ENCODE assay signal across 8 cellular contexts in genomic region chr3:155870133-155870944, GRCh38. TPM values are rescaled to one million over a fixed set of nuclear protein-coding genes. Genes with fewer than 3 reads are reported as not detected.
DNase-seq lines count a peak whose midpoint lies in the region; TF ChIP-seq lines count a peak whose summit lies in the region.

TSS of gene GMPS (plus strand) at chr3:155870650. CDS start at chr3:155870871, 221 bp downstream.

- peak within 1 kb of the TSS; percentile 95 for H3K18ac ChIP-seq in H9 (ENCODE audit: insufficient read length, low read depth, low read length)

- H3K9ac ChIP-seq in H9 (ENCODE audit: extremely low read depth, insufficient read length, low read length) (peak within 1 kb of the TSS; percentile 90), neural cell (ENCODE audit: low read length) (peak within 1 kb of the TSS; percentile 98)

- in situ Hi-C loops in G401 (cut with HindIII; ENCODE audit: low sequenced_read_pairs): no loop called here

- no peak within 1 kb of the TSS for H2BK12ac ChIP-seq in H9 (ENCODE audit: insufficient read length, low read depth, low read length)

- H2AFZ ChIP-seq in H9 (ENCODE audit: low read length) (peak within 1 kb of the TSS; percentile 41), neural cell (ENCODE audit: low read depth, low read length) (peak within 1 kb of the TSS; percentile 89)

- H3K9me3 ChIP-seq in H9 (ENCODE audit: control insufficient read depth, low read depth, low read length) (no peaks in the 10 kb centered on the region), neural cell (ENCODE audit: low read length) (no peaks in the 10 kb centered on the region), stomach (no peaks in the 10 kb centered on the region)

- H3K27ac ChIP-seq in H9 (ENCODE audit: insufficient read length, low read depth, low read length): peak within 1 kb of the TSS; percentile 13
- peak within 1 kb of the TSS; percentile 88 for H3K27ac ChIP-seq in neural cell (ENCODE audit: low read length)
- peak within 1 kb of the TSS; percentile 93 to 98 (median 97) for H3K27ac ChIP-seq in stomach

- H3K9me2 ChIP-seq in neural cell (ENCODE audit: insufficient read depth, low read length): no peaks in the 10 kb centered on the region

- H3K79me2 ChIP-seq in H9 (ENCODE audit: insufficient read depth, low read length) (peaks cover 26% of the 10 kb centered on the region; the same call in 1 of the 2 replicates), neural cell (replicated peaks; ENCODE audit: insufficient read depth, low read length) (peaks cover 41% of the 10 kb centered on the region)

- TF ChIP-seq EP300 in neural cell (conservative IDR thresholded peaks at IDR 0.05; ENCODE audit: poor library complexity, severe bottlenecking) (peak; percentile 9), stomach (IDR thresholded peaks at IDR 0.05) (no peak)

- peak within 1 kb of the TSS; percentile 98 for H3K4me3 ChIP-seq in neural cell (ENCODE audit: low read length)
- H3K4me3 ChIP-seq in stomach: peak within 1 kb of the TSS; percentile 79 to 99 (median 98)

- no peak within 1 kb of the TSS for H3K4ac ChIP-seq in H9 (ENCODE audit: low read depth, low read length)

- TF ChIP-seq POLR2A in stomach (IDR thresholded peaks at IDR 0.05): peak in 1 of 4 donors; percentile 30

- H3K4me3 Mint-ChIP-seq in H9: peak within 1 kb of the TSS; percentile 85 to 95

- DNase-seq in G401 (ENCODE audit: low spot score) (peak; percentile 95), H9 (peak; percentile 97), M059J (ENCODE audit: low read depth) (peak; percentile 95), SHP77 (lab: John Stamatoyannopoulos, UW) (peak; percentile 85 to 89), fibroblast of the conjunctiva (ENCODE audit: low read depth) (peak; percentile 85), stomach (peak; percentile 97)
- peak; percentile 99 for DNase-seq in activated effector memory CD4-positive, alpha-beta T cell treated with anti-CD3 and anti-CD28 coated beads, Interleukin-2, amount 50 U/mL, for 16 hours

- H3K9me3 Mint-ChIP-seq in H9: peaks cover 0 to 3% of the 10 kb centered on the region in 2 experiments; a peak in 2 of 5 replicates

- no peaks in the 10 kb centered on the region; the same call in 1 of the 2 replicates for H3K4me1 ChIP-seq in H9 (ENCODE audit: insufficient read depth, low read length)
- H3K4me1 ChIP-seq in stomach: peaks cover 21 to 47% (median 27%) of the 10 kb centered on the region in 4 donors

- no peak within 1 kb of the TSS for H2AK5ac ChIP-seq in H9 (ENCODE audit: insufficient read length, low read length)

- H3K23ac ChIP-seq in H9 (ENCODE audit: insufficient read length, low read depth, low read length): no peak within 1 kb of the TSS

- H3K27me3 Mint-ChIP-seq in H9 (ENCODE audit: low read depth): no peaks in the 10 kb centered on the region

- H4K5ac ChIP-seq in H9 (ENCODE audit: insufficient read length, low read depth, low read length): no peak within 1 kb of the TSS

- H3K4me2 ChIP-seq in H9 (ENCODE audit: insufficient read depth, insufficient read length, low read length) (peak within 1 kb of the TSS; percentile 69), neural cell (ENCODE audit: low read length) (peak within 1 kb of the TSS; percentile 82)

- no peak within 1 kb of the TSS for H3T11ph ChIP-seq in H9 (ENCODE audit: low read length)

- peak; percentile 83 for TF ChIP-seq RAD21 in neural cell (conservative IDR thresholded peaks at IDR 0.05)

- H3K56ac ChIP-seq in H9 (ENCODE audit: insufficient read length, low read depth, low read length): no peak within 1 kb of the TSS

- peak within 1 kb of the TSS; percentile 89 for H3K14ac ChIP-seq in H9 (ENCODE audit: insufficient read depth, low read length)

- no peak within 1 kb of the TSS for H2BK5ac ChIP-seq in H9 (ENCODE audit: insufficient read length, low read length)

- no peaks in the 10 kb centered on the region for H4K20me1 ChIP-seq in H9 (ENCODE audit: control insufficient read depth, insufficient read depth, insufficient read length)
- no peaks in the 10 kb centered on the region for H4K20me1 ChIP-seq in neural cell (ENCODE audit: insufficient read depth)

- peak; percentile 67 for TF ChIP-seq CTCF in H9 (conservative IDR thresholded peaks at IDR 0.05)
- peak; percentile 80 for TF ChIP-seq CTCF in neural cell (IDR thresholded peaks at IDR 0.05; ENCODE audit: poor library complexity, severe bottlenecking)
- TF ChIP-seq CTCF in stomach (IDR thresholded peaks at IDR 0.05): peak in 5 of 7 experiments; percentile 30 to 76 (median 32)

- H2BK15ac ChIP-seq in H9 (ENCODE audit: low read depth, low read length): no peak within 1 kb of the TSS

- H3K4me1 Mint-ChIP-seq in H9: peaks cover 22 to 28% of the 10 kb centered on the region in 2 experiments

- no peak within 1 kb of the TSS for H2BK20ac ChIP-seq in H9 (ENCODE audit: low read depth, low read length, poor library complexity, severe bottlenecking)

- H3K36me3 ChIP-seq in neural cell (ENCODE audit: insufficient read depth, low read length): no peaks in the 10 kb centered on the region
- no peaks in the 10 kb centered on the region for H3K36me3 ChIP-seq in stomach

- peak within 1 kb of the TSS; percentile 78 for H4K91ac ChIP-seq in H9 (ENCODE audit: insufficient read length, low read depth, low read length)

- no peaks in the 10 kb centered on the region for H3K79me1 ChIP-seq in H9 (ENCODE audit: insufficient read depth, low read depth, low read length, poor library complexity, severe bottlenecking)

- no peak within 1 kb of the TSS for H2BK120ac ChIP-seq in H9 (ENCODE audit: low read depth, low read length, poor library complexity, severe bottlenecking)

- peaks cover 14% of the 10 kb centered on the region for H3K23me2 ChIP-seq in H9 (ENCODE audit: insufficient read length, low read depth, low read length, poor library complexity, severe bottlenecking)

- H3F3A ChIP-seq in neural cell (ENCODE audit: insufficient read depth, low read length, poor library complexity, severe bottlenecking): peaks cover 4% of the 10 kb centered on the region

- peaks cover 0 to 6% (median 0%) of the 10 kb centered on the region in 3 experiments; a peak in 2 of 7 replicates for H3K36me3 Mint-ChIP-seq in H9 (ENCODE audit: insufficient read depth in 1 of 3, low read depth in 3 of 3)

- H3K27ac Mint-ChIP-seq in H9: peak within 1 kb of the TSS; percentile 95 to 98 (median 95); a peak in 6 of 7 replicates

- no CpG with 5 or more reads among the region's 83 CpGs for WGBS in H9 (ENCODE audit: extremely low coverage, insufficient read length, low lambda C conversion rate)
- 0 to 1% (median 0%) methylated on average over 10 to 83 of the region's 83 CpGs for WGBS in stomach, 5 donors

- intact Hi-C loops in stomach (cut with DNase I; ENCODE audit: low total_unique reads): no loop called here

- H3K27me3 ChIP-seq in H9 (ENCODE audit: insufficient read depth, low read length) (no peaks in the 10 kb centered on the region), neural cell (ENCODE audit: insufficient read depth, low read depth, low read length) (no peaks in the 10 kb centered on the region), stomach (no peaks in the 10 kb centered on the region)

- no peak within 1 kb of the TSS for H4K8ac ChIP-seq in H9 (replicated peaks; ENCODE audit: insufficient read length, low read depth, low read length)

TF ChIP-seq in neural cell, 6 proteins besides CTCF, POLR2A, EP300 and RAD21:
- TF ChIP-seq SMC3 (conservative IDR thresholded peaks at IDR 0.05; ENCODE audit: poor library complexity) (peak; percentile 76), POLR2AphosphoS5 (IDR thresholded peaks at IDR 0.05) (peak; percentile 83), TAF1 (IDR thresholded peaks at IDR 0.05; ENCODE audit: low read depth) (peak; percentile 57), MXI1 (conservative IDR thresholded peaks at IDR 0.05; ENCODE audit: poor library complexity, severe bottlenecking) (peak; percentile 71), EZH2 (IDR thresholded peaks at IDR 0.05; ENCODE audit: borderline replicate concordance, insufficient read depth, low read length, poor library complexity, severe bottlenecking) (no peak)
- TF ChIP-seq, protein P1, sequence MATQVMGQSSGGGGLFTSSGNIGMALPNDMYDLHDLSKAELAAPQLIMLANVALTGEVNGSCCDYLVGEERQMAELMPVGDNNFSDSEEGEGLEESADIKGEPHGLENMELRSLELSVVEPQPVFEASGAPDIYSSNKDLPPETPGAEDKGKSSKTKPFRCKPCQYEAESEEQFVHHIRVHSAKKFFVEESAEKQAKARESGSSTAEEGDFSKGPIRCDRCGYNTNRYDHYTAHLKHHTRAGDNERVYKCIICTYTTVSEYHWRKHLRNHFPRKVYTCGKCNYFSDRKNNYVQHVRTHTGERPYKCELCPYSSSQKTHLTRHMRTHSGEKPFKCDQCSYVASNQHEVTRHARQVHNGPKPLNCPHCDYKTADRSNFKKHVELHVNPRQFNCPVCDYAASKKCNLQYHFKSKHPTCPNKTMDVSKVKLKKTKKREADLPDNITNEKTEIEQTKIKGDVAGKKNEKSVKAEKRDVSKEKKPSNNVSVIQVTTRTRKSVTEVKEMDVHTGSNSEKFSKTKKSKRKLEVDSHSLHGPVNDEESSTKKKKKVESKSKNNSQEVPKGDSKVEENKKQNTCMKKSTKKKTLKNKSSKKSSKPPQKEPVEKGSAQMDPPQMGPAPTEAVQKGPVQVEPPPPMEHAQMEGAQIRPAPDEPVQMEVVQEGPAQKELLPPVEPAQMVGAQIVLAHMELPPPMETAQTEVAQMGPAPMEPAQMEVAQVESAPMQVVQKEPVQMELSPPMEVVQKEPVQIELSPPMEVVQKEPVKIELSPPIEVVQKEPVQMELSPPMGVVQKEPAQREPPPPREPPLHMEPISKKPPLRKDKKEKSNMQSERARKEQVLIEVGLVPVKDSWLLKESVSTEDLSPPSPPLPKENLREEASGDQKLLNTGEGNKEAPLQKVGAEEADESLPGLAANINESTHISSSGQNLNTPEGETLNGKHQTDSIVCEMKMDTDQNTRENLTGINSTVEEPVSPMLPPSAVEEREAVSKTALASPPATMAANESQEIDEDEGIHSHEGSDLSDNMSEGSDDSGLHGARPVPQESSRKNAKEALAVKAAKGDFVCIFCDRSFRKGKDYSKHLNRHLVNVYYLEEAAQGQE (IDR thresholded peaks at IDR 0.05; ENCODE audit: borderline replicate concordance): peak; percentile 65

RNA-seq across cellular contexts. Expression of gene GMPS, which starts in this region (rescaled TPM):
- 23.4 and 35.9 TPM in 2 replicates for total RNA-seq in G401 (2014; rRNA removed; shearing (Covaris generic))
- total RNA-seq in H9 (2021) (136 and 142 TPM in 2 replicates), stomach (10 to 100 TPM in 3 of 5 donors, 1 to 10 TPM in 2; 4.6 to 43.7 (median 26.8) TPM)
- total RNA-seq in M059J (2014; rRNA removed; shearing (Covaris generic)): 112 and 174 TPM in 2 replicates
- polyA plus RNA-seq in neural cell (23.7 and 25.2 TPM in 2 replicates), stomach (10 to 100 TPM; 14.4 to 24.1 (median 21.2) TPM)
- 62.3 and 78.8 TPM in 2 replicates for polyA minus RNA-seq in neural cell

Comparison
In these comparisons a context has a peak if more than half of its experiments do, and no peak if none do; other contexts are left out.
1. Peak in every context shown above with its lines: DNase-seq, H3K4me3 ChIP-seq and H3K27ac ChIP-seq.
2. H3K27ac ChIP-seq: peak in every context shown above with its lines; median percentile 97 in stomach; 88 in neural cell; 13 in H9.